ENCODE assay signal across 1 cellular context in genomic region chr1:169576241-169576933, GRCh38.
TF ChIP-seq lines count a peak whose summit lies in the region.

No MANE protein-coding gene starts in this region.

TF ChIP-seq in HepG2, 621 proteins besides CTCF, POLR2A, EP300 and RAD21 (continued from another document and continues in another):
- TF ChIP-seq, protein P1, sequence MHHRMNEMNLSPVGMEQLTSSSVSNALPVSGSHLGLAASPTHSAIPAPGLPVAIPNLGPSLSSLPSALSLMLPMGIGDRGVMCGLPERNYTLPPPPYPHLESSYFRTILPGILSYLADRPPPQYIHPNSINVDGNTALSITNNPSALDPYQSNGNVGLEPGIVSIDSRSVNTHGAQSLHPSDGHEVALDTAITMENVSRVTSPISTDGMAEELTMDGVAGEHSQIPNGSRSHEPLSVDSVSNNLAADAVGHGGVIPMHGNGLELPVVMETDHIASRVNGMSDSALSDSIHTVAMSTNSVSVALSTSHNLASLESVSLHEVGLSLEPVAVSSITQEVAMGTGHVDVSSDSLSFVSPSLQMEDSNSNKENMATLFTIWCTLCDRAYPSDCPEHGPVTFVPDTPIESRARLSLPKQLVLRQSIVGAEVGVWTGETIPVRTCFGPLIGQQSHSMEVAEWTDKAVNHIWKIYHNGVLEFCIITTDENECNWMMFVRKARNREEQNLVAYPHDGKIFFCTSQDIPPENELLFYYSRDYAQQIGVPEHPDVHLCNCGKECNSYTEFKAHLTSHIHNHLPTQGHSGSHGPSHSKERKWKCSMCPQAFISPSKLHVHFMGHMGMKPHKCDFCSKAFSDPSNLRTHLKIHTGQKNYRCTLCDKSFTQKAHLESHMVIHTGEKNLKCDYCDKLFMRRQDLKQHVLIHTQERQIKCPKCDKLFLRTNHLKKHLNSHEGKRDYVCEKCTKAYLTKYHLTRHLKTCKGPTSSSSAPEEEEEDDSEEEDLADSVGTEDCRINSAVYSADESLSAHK (CRISPR knock-in tag; IDR thresholded peaks at IDR 0.05; ENCODE audit: borderline replicate concordance), result no peak
- TF ChIP-seq ZSCAN29 (CRISPR knock-in tag; conservative IDR thresholded peaks at IDR 0.05), result no peak
- no peak for TF ChIP-seq THAP11 (CRISPR knock-in tag; IDR thresholded peaks at IDR 0.05)
- TF ChIP-seq JUN (CRISPR knock-in tag; IDR thresholded peaks at IDR 0.05), result no peak
- no peak for TF ChIP-seq ZNF577 (CRISPR knock-in tag; IDR thresholded peaks at IDR 0.05; ENCODE audit: borderline replicate concordance, low read depth)
- TF ChIP-seq SIN3B (IDR thresholded peaks at IDR 0.05; ENCODE audit: low read length), result no peak
- no peak for TF ChIP-seq ZNF121 (CRISPR knock-in tag; IDR thresholded peaks at IDR 0.05)
- no peak for TF ChIP-seq ZNF468 (CRISPR knock-in tag; IDR thresholded peaks at IDR 0.05)
- no peak for TF ChIP-seq ZNF234 (CRISPR knock-in tag; conservative IDR thresholded peaks at IDR 0.05)
- TF ChIP-seq MAF1 (CRISPR knock-in tag; IDR thresholded peaks at IDR 0.05; ENCODE audit: borderline replicate concordance), result no peak
- TF ChIP-seq ERF (CRISPR knock-in tag; IDR thresholded peaks at IDR 0.05), result no peak
- TF ChIP-seq CREB3 (CRISPR knock-in tag; IDR thresholded peaks at IDR 0.05), result no peak
- no peak for TF ChIP-seq ZNF24 (IDR thresholded peaks at IDR 0.05)
- TF ChIP-seq ZFP91 (CRISPR knock-in tag; IDR thresholded peaks at IDR 0.05; ENCODE audit: borderline replicate concordance), result no peak
- no peak for TF ChIP-seq KAT7 (CRISPR knock-in tag; IDR thresholded peaks at IDR 0.05; ENCODE audit: borderline replicate concordance)
- TF ChIP-seq PPARG (CRISPR knock-in tag; conservative IDR thresholded peaks at IDR 0.05), result peak; percentile 80
- no peak for TF ChIP-seq ZBTB10 (CRISPR knock-in tag; IDR thresholded peaks at IDR 0.05; ENCODE audit: borderline replicate concordance)
- no peak for TF ChIP-seq GATA4 (IDR thresholded peaks at IDR 0.05; ENCODE audit: borderline replicate concordance, low read depth)
- TF ChIP-seq ZNF207 (IDR thresholded peaks at IDR 0.05; ENCODE audit: borderline replicate concordance), result no peak
- TF ChIP-seq IRX3 (CRISPR knock-in tag; IDR thresholded peaks at IDR 0.05; ENCODE audit: borderline replicate concordance, low read depth), result no peak
- TF ChIP-seq NFKB2 (CRISPR knock-in tag; IDR thresholded peaks at IDR 0.05; ENCODE audit: borderline replicate concordance), result no peak
- TF ChIP-seq ZNF10 (CRISPR knock-in tag; IDR thresholded peaks at IDR 0.05; ENCODE audit: borderline replicate concordance, low read depth), result no peak
- TF ChIP-seq ZNF670 (CRISPR knock-in tag; IDR thresholded peaks at IDR 0.05; ENCODE audit: borderline replicate concordance), result no peak
- TF ChIP-seq PRDM10 (CRISPR knock-in tag; IDR thresholded peaks at IDR 0.05; ENCODE audit: low read depth), result no peak
- no peak for TF ChIP-seq ZNF720 (CRISPR knock-in tag; IDR thresholded peaks at IDR 0.05)
- no peak for TF ChIP-seq ZBTB40 (IDR thresholded peaks at IDR 0.05)
- no peak for TF ChIP-seq ZBTB40 (CRISPR knock-in tag; IDR thresholded peaks at IDR 0.05)
- no peak for TF ChIP-seq ZSCAN9 (CRISPR knock-in tag; IDR thresholded peaks at IDR 0.05; ENCODE audit: borderline replicate concordance)
- no peak for TF ChIP-seq ZNF605 (CRISPR knock-in tag; IDR thresholded peaks at IDR 0.05)
- peak; percentile 82 for TF ChIP-seq ZMYM3 (CRISPR knock-in tag; IDR thresholded peaks at IDR 0.05)
- TF ChIP-seq, protein P2, sequence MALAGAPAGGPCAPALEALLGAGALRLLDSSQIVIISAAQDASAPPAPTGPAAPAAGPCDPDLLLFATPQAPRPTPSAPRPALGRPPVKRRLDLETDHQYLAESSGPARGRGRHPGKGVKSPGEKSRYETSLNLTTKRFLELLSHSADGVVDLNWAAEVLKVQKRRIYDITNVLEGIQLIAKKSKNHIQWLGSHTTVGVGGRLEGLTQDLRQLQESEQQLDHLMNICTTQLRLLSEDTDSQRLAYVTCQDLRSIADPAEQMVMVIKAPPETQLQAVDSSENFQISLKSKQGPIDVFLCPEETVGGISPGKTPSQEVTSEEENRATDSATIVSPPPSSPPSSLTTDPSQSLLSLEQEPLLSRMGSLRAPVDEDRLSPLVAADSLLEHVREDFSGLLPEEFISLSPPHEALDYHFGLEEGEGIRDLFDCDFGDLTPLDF (CRISPR knock-in tag; IDR thresholded peaks at IDR 0.05), result no peak
- peak; percentile 36; the same call in 1 of the 2 replicates for TF ChIP-seq HOXA3 (CRISPR knock-in tag; IDR thresholded peaks at IDR 0.05)
